Comparison of ENCODE assay signal across 8 cellular contexts in the genomic region with DNA sequence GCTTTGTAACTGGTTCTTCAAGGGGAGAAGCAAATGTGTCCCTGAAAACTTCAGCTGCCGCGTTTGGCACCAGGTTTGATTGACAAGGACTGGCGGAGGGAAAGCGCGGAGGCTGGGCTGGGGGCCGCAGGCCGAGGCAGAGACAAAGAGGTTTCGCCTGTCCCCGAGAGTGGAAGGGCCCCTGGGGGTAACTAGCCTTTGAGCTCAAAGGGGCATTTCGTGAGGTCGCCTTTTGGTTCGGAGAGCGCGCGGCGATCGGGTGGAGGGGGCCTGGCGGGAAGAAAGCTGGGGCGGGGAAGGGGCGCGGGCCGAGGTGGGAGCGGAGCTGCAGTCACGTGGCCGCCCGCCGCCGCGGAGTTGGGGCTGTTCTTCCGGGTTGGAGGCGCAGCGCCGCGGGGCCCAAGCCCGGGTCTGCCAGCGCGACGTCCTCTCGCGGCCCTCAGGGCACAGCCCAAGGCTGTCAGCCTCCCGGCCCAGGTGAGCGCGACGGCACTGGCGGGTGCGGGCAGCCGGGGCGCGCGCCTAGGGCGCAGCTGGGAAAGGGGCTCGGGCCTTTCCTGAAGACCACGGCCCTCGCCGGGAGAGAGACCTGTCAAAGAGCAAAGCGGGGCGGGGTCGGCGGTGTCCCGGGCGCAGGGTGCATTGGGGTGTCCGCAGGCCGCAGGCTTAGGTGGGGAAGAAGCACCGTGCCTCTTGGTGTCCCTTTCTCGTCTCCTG. TPM values are rescaled to one million over a fixed set of nuclear protein-coding genes. Genes with fewer than 3 reads are reported as not detected.
A peak's percentile ranks its signal among the peaks of the same experiment; 100 is the strongest.
DNase-seq lines count a peak whose midpoint lies in the region; ATAC-seq and TF ChIP-seq lines count a peak whose summit lies in the region.

A gene (plus strand): TSS at position 363 of the 717 bp plus-strand sequence. CDS start 6,016 bp downstream, outside the sequence.

- DNase-seq in GM19240 (ENCODE audit: insufficient read length, low spot score) (peak; percentile 43), NCI-H774 (lab: John Stamatoyannopoulos, UW) (peak; percentile 82), endodermal cell (peak; percentile 91)
- peak; percentile 46 to 61 for DNase-seq in stimulated activated CD8-positive, alpha-beta memory T cell treated with anti-CD3 and anti-CD28 coated beads, Interleukin-15, amount 100 ng/mL, for 4 hours (ENCODE audit: low read depth in 2 of 2)

- TF ChIP-seq CTCF in C4-2B (conservative IDR thresholded peaks at IDR 0.05) (no peak), endodermal cell (conservative IDR thresholded peaks at IDR 0.05) (no peak)

- H3K27me3 Mint-ChIP-seq in endodermal cell (ENCODE audit: insufficient read depth) = no peaks in the 10 kb centered on the region

- H3K9me3 ChIP-seq in endodermal cell (ENCODE audit: control insufficient read depth, low read length) (peaks cover 18% of the 10 kb centered on the region), mesodermal cell (ENCODE audit: control insufficient read depth, low read length) (no peaks in the 10 kb centered on the region)

- H3K27ac Mint-ChIP-seq in endodermal cell = peak within 1 kb of the TSS; percentile 81

- peaks cover 19% of the 10 kb centered on the region for H3K4me1 Mint-ChIP-seq in endodermal cell

- CTCF ChIA-PET in activated CD8-positive, alpha-beta memory T cell treated with anti-CD3 and anti-CD28 coated beads for 36 hours (lab: Charles Lee) = interaction anchor here (0.9 to 2.5 kb wide), 4 partner anchors 9 to 560 kb away, joined by 3 to 10 read pairs (median 5); a partner anchor contains a TSS

- H3K4me3 Mint-ChIP-seq in endodermal cell = peak within 1 kb of the TSS; percentile 76

- H3K27me3 ChIP-seq in endodermal cell (ENCODE audit: control insufficient read depth, insufficient read depth, low read length, poor library complexity, severe bottlenecking) = no peaks in the 10 kb centered on the region

- H3K4me1 ChIP-seq in endodermal cell (ENCODE audit: control insufficient read depth, insufficient read depth, low read length) (no peaks in the 10 kb centered on the region), mesodermal cell (ENCODE audit: control insufficient read depth, insufficient read depth, low read length, poor library complexity, severe bottlenecking) (peaks cover 8% of the 10 kb centered on the region)

- ATAC-seq in HG03457 (IDR thresholded peaks at IDR 0.05; ENCODE audit: unreplicated experiment) = peak; percentile 74

- 1 to 2% methylated on average over 12 to 65 of the region's 65 CpGs for WGBS in endodermal cell (ENCODE audit: insufficient coverage in 1 of 2, insufficient read length in 1 of 2), 2 experiments
- 1% methylated on average over 55 to 56 of the region's 65 CpGs for WGBS in mesodermal cell (ENCODE audit: insufficient coverage in 2 of 2), 2 experiments

- peaks cover 17% of the 10 kb centered on the region for H3K36me3 Mint-ChIP-seq in endodermal cell (ENCODE audit: low read depth)

- peaks cover 19% of the 10 kb centered on the region for H3K9me3 Mint-ChIP-seq in endodermal cell

- H3K36me3 ChIP-seq in endodermal cell (ENCODE audit: control insufficient read depth, insufficient read depth, low read length) (peaks cover 8% of the 10 kb centered on the region), mesodermal cell (ENCODE audit: control insufficient read depth, insufficient read depth, low read length) (no peaks in the 10 kb centered on the region)

- peak within 1 kb of the TSS; percentile 59 for H3K9ac ChIP-seq in endodermal cell (ENCODE audit: extremely low read depth, low read length, poor library complexity, severe bottlenecking)

- POLR2A ChIA-PET in activated CD8-positive, alpha-beta memory T cell treated with anti-CD3 and anti-CD28 coated beads for 36 hours (lab: Charles Lee) = interaction anchor here (0.6 to 2.7 kb wide), 7 partner anchors 8 to 611 kb away, joined by 3 to 35 read pairs (median 4); a partner anchor contains a TSS

- H3K4me3 ChIP-seq in endodermal cell (ENCODE audit: low read length) (peak within 1 kb of the TSS; percentile 87), mesodermal cell (ENCODE audit: extremely low read depth, insufficient read depth, low read length, poor library complexity, severe bottlenecking) (peak within 1 kb of the TSS; percentile 61)

- peak within 1 kb of the TSS; percentile 60 for H3K27ac ChIP-seq in C4-2B
- H3K27ac ChIP-seq in endodermal cell (ENCODE audit: low read depth, low read length) = peak within 1 kb of the TSS; percentile 71
- H3K27ac ChIP-seq in mesodermal cell (ENCODE audit: low read depth, low read length, severe bottlenecking) = peak within 1 kb of the TSS; percentile 82

RNA-seq across cellular contexts. Expression of the gene that starts here (rescaled TPM):
- total RNA-seq in activated CD8-positive, alpha-beta memory T cell treated with anti-CD3 and anti-CD28 coated beads for 36 hours = 10 to 100 TPM; 79.3 to 79.4 TPM
- 10 to 100 TPM; 27.5 to 27.9 TPM for total RNA-seq in endodermal cell
- polyA plus RNA-seq in endodermal cell (2013, experiment 1 of 2) = 26.1 TPM
- polyA plus RNA-seq in endodermal cell (2013, experiment 2 of 2) = 26.3 TPM
- polyA plus RNA-seq in mesodermal cell (2013, experiment 1 of 2) = 29.2 TPM
- 32.6 TPM for polyA plus RNA-seq in mesodermal cell (2013, experiment 2 of 2)

Comparison
In these comparisons a context has a peak if more than half of its experiments do, and no peak if none do; other contexts are left out.
1. Peak in every context shown above with its lines: DNase-seq, ATAC-seq, H3K4me3 ChIP-seq and H3K27ac ChIP-seq.